10 cellular contexts compared by ENCODE assay signal in the genomic region with DNA sequence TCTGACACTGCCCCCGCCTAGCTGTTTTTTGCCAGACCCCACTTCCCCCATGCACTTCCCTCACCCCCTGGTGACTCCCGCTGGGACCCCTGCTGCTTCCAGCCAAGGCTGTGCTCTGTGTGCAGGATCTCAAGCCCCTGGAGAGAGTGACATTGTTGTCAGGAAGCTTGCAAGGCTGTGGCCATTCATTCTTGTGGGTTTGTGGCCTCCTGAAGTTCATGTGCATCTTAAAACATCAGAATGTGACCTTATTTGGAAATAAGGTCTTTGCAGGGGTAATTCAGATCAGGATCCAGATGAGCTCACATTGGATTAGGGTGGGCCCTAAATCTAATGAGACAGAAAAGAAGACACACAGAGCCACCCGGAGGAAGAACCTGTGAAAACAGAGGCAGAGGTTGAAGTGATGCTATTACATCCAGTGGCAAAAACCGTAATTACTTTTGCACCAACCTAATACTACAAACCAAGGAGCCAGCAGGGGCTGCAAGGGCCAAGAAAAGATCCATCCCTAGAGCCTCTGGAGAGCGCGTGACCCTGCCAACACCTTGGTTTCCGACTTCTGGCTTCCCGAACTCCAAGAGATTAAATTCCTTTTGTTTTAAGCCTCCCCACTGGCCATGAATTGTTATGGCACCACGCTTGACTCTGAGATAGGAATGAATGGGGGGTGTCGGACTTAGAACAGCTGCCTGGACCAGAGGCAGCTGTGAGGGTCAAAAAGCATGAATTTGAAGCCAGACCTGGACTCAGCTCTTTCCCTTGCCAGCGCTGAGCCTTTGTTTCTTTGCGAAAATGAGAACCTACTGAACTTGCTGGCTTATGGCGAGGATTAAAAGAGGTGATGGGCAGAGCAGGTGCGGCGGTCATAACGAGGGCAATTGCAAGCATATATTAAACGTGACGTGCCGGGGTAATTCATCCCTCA.
DNase-seq lines count a peak whose midpoint lies in the region; ATAC-seq and TF ChIP-seq lines count a peak whose summit lies in the region.
"Had no signal": no experiment of that assay in that cellular context is flagged by ENCODE, and none has a peak within 500 bp of the region (broad histone marks: within the 10 kb centered on the region; RNA-seq: fewer than 3 reads in every experiment).

No MANE protein-coding gene starts in this region.

- H3K9ac ChIP-seq in DND-41 (ENCODE audit: low read depth, low read length): no peak overlapping the region
- peak overlapping the region; percentile 37 for H3K9ac ChIP-seq in mesenchymal stem cell (ENCODE audit: low read length)

- H3K4me1 ChIP-seq in DND-41 (ENCODE audit: insufficient read depth, low read length): no peaks in the 10 kb centered on the region
- H3K4me1 ChIP-seq in mesenchymal stem cell (ENCODE audit: control insufficient read depth, insufficient read depth, low read depth, low read length): peaks cover 18% of the 10 kb centered on the region

- ATAC-seq in DND-41 (ENCODE audit: insufficient read depth, low read depth): peak; percentile 33; the same call in 1 of the 3 replicates
- no peak for ATAC-seq in HG02642 (IDR thresholded peaks at IDR 0.05; ENCODE audit: poor library complexity, unreplicated experiment)
- ATAC-seq in left colon: no peak

- DNase-seq in DND-41: peak; percentile 4
- DNase-seq in Jurkat, Clone E6-1 (ENCODE audit: low read depth, low spot score): peak; percentile 72
- DNase-seq in activated naive CD4-positive, alpha-beta T cell treated with anti-CD3 and anti-CD28 coated beads, Interleukin-2, amount 10 ng/mL, durations not matched to agents 7 days and 5 days: peak; percentile 21
- peak; percentile 49 for DNase-seq in mesenchymal stem cell
- DNase-seq in RPMI8226: no peak
- no peak for DNase-seq in left colon
- DNase-seq: NCI-H1105, WERI-Rb-1 had no signal

- no peak overlapping the region for H3K27ac ChIP-seq in DND-41 (ENCODE audit: low read length)
- peak overlapping the region; percentile 34 for H3K27ac ChIP-seq in mesenchymal stem cell (ENCODE audit: low read length, poor library complexity, severe bottlenecking)
- H3K27ac ChIP-seq: WERI-Rb-1 had no signal

- H3K4me3 Mint-ChIP-seq in activated naive CD4-positive, alpha-beta T cell treated with anti-CD3 and anti-CD28 coated beads, Interleukin-2, amount 10 ng/mL, durations not matched to agents 7 days and 5 days: no peak overlapping the region
- H3K4me3 Mint-ChIP-seq: memory B cell had no signal

- intact Hi-C loops in left colon (cut with DNase I, micrococcal nuclease): no loop called here

- H3K27me3 Mint-ChIP-seq in activated naive CD4-positive, alpha-beta T cell treated with anti-CD3 and anti-CD28 coated beads, Interleukin-2, amount 10 ng/mL, durations not matched to agents 7 days and 5 days: peaks cover 25% of the 10 kb centered on the region

- no peak overlapping the region for H3K4me2 ChIP-seq in DND-41 (ENCODE audit: insufficient read depth, low read length)
- no peak overlapping the region for H3K4me2 ChIP-seq in mesenchymal stem cell (ENCODE audit: low read length, poor library complexity, severe bottlenecking)

- H2BK120ac ChIP-seq in mesenchymal stem cell (ENCODE audit: low read depth, low read length): no peak overlapping the region

- H4K91ac ChIP-seq in mesenchymal stem cell (ENCODE audit: low read length): no peak overlapping the region

- no peaks in the 10 kb centered on the region for H3K36me3 ChIP-seq in DND-41 (ENCODE audit: insufficient read depth, low read length)
- H3K36me3 ChIP-seq in mesenchymal stem cell (ENCODE audit: control insufficient read depth in 1 of 2, insufficient read depth in 2 of 2, low read depth in 1 of 2, low read length in 2 of 2): peaks cover 0 to 43% of the 10 kb centered on the region in 2 experiments
- H3K36me3 ChIP-seq: WERI-Rb-1 had no signal

- H3K9me3 ChIP-seq in DND-41 (ENCODE audit: insufficient read depth, low read length, severe bottlenecking): no peaks in the 10 kb centered on the region
- no peaks in the 10 kb centered on the region for H3K9me3 ChIP-seq in mesenchymal stem cell (ENCODE audit: control insufficient read depth, low read length)

- H3K23ac ChIP-seq in mesenchymal stem cell (ENCODE audit: low read length in 2 of 2): no peak overlapping the region

- H3K4me1 Mint-ChIP-seq in activated naive CD4-positive, alpha-beta T cell treated with anti-CD3 and anti-CD28 coated beads, Interleukin-2, amount 10 ng/mL, durations not matched to agents 7 days and 5 days: peaks cover 20% of the 10 kb centered on the region
- H3K4me1 Mint-ChIP-seq: memory B cell had no signal

- no peak overlapping the region for H2BK15ac ChIP-seq in mesenchymal stem cell (ENCODE audit: low read depth, poor library complexity, severe bottlenecking)

- TF ChIP-seq CTCF in DND-41 (IDR thresholded peaks at IDR 0.05; ENCODE audit: borderline replicate concordance, extremely low read depth, low read length, poor library complexity, severe bottlenecking): no peak

- H3K36me3 Mint-ChIP-seq in activated naive CD4-positive, alpha-beta T cell treated with anti-CD3 and anti-CD28 coated beads, Interleukin-2, amount 10 ng/mL, durations not matched to agents 7 days and 5 days: no peaks in the 10 kb centered on the region

- H3K79me1 ChIP-seq in mesenchymal stem cell (replicated peaks; ENCODE audit: low read length, poor library complexity, severe bottlenecking): peaks cover 7% of the 10 kb centered on the region

- H2BK12ac ChIP-seq in mesenchymal stem cell (ENCODE audit: low read length in 2 of 2): peak overlapping the region in 1 of 2 experiments; percentile 23

- peak overlapping the region; percentile 15 for H4K8ac ChIP-seq in mesenchymal stem cell (ENCODE audit: low read length)

- H2AFZ ChIP-seq in DND-41 (ENCODE audit: low read depth, low read length) (no peak overlapping the region), mesenchymal stem cell (ENCODE audit: low read depth, low read length) (no peak overlapping the region)

- H3K79me2 ChIP-seq in DND-41 (ENCODE audit: insufficient read depth, low read length): no peaks in the 10 kb centered on the region

- H2BK5ac ChIP-seq in mesenchymal stem cell (ENCODE audit: low read depth, low read length, poor library complexity, severe bottlenecking): no peak overlapping the region

- peak overlapping the region; percentile 59 for H2AK5ac ChIP-seq in mesenchymal stem cell (ENCODE audit: low read length, severe bottlenecking)

- H3K18ac ChIP-seq in mesenchymal stem cell (ENCODE audit: low read depth in 1 of 2, low read length in 2 of 2): peak overlapping the region in 1 of 2 experiments; percentile 70

- 82% methylated on average over 18 of the region's 19 CpGs for WGBS in mesenchymal stem cell

- H3K9me3 Mint-ChIP-seq in activated naive CD4-positive, alpha-beta T cell treated with anti-CD3 and anti-CD28 coated beads, Interleukin-2, amount 10 ng/mL, durations not matched to agents 7 days and 5 days: no peaks in the 10 kb centered on the region
- H3K9me3 Mint-ChIP-seq: memory B cell had no signal

- H3K27me3 ChIP-seq in DND-41 (ENCODE audit: insufficient read depth, low read length, poor library complexity): peaks cover 6% of the 10 kb centered on the region
- no peaks in the 10 kb centered on the region for H3K27me3 ChIP-seq in mesenchymal stem cell (ENCODE audit: control insufficient read depth in 1 of 2, insufficient read depth in 1 of 2, low read length in 2 of 2)

- peak overlapping the region; percentile 73 for H3K27ac Mint-ChIP-seq in activated naive CD4-positive, alpha-beta T cell treated with anti-CD3 and anti-CD28 coated beads, Interleukin-2, amount 10 ng/mL, durations not matched to agents 7 days and 5 days
- H3K27ac Mint-ChIP-seq: memory B cell had no signal

- H3K4me3 ChIP-seq in DND-41 (ENCODE audit: low read depth in 1 of 2, low read length in 2 of 2) (no peak overlapping the region), mesenchymal stem cell (ENCODE audit: insufficient read depth in 1 of 2, low read depth in 1 of 2, low read length in 2 of 2) (no peak overlapping the region)
- no peak overlapping the region for H3K4me3 ChIP-seq in Jurkat, Clone E6-1 (ENCODE audit: low read length)

- no peak overlapping the region for H3K14ac ChIP-seq in mesenchymal stem cell (ENCODE audit: low read length in 2 of 2)

- no peak overlapping the region for H3K4ac ChIP-seq in mesenchymal stem cell (ENCODE audit: low read depth in 1 of 2, low read length in 2 of 2)

- CTCF ChIA-PET in activated naive CD4-positive, alpha-beta T cell treated with anti-CD3 and anti-CD28 coated beads, Interleukin-2, amount 10 ng/mL, durations not matched to agents 7 days and 5 days (lab: Charles Lee): no interaction called here

- peaks cover 2% of the 10 kb centered on the region; the same call in 1 of the 2 replicates for H4K20me1 ChIP-seq in DND-41 (ENCODE audit: insufficient read depth, low read length)

Comparison
In these comparisons a context has a peak if more than half of its experiments do, and no peak if none do; other contexts are left out.
1. DNase-seq: peak in DND-41 (single experiment), Jurkat, Clone E6-1 (single experiment), activated naive CD4-positive, alpha-beta T cell treated with anti-CD3 and anti-CD28 coated beads, Interleukin-2, amount 10 ng/mL, durations not matched to agents 7 days and 5 days (single experiment) and mesenchymal stem cell (single experiment); none in RPMI8226 (single experiment) and left colon (0 of 2).